ENCODE assay signal across 29 cellular contexts in genomic region chr11:114556135-114556534, GRCh38. TPM values are rescaled to one million over a fixed set of nuclear protein-coding genes. Genes with fewer than 3 reads are reported as not detected.
"Had no signal": no experiment of that assay in that cellular context is flagged by ENCODE, and none has a peak within 500 bp of the region (broad histone marks: within the 10 kb centered on the region; RNA-seq: fewer than 3 reads in every experiment).

No MANE protein-coding gene starts in this region.

- DNase-seq: activated CD4-positive, alpha-beta T cell treated with anti-CD3 and anti-CD28 coated beads, Interleukin-2, amount 10 ng/mL, durations not matched to agents 24 days and 14 days; activated CD8-positive, alpha-beta memory T cell treated with anti-CD3 and anti-CD28 coated beads, Interleukin-2, amount 10 ng/mL, durations not matched to agents 7 days and 5 days; activated CD8-positive, alpha-beta T cell treated with anti-CD3 and anti-CD28 coated beads for 36 hours; activated effector memory CD4-positive, alpha-beta T cell treated with anti-CD3 and anti-CD28 coated beads, Interleukin-2, amount 50 U/mL, for 16 hours; activated naive CD4-positive, alpha-beta T cell treated with anti-CD3 and anti-CD28 coated beads, Interleukin-2, amount 50 U/mL, for 16 hours; activated naive CD8-positive, alpha-beta T cell treated with anti-CD3 and anti-CD28 coated beads, Interleukin-2, amount 50 U/mL, for 24 hours; activated T-cell treated with anti-CD3 and anti-CD28 coated beads for 4 hours; aorta; brain microvascular endothelial cell; central memory CD4-positive, alpha-beta T cell; dorsolateral prefrontal cortex; effector memory CD8-positive, alpha-beta T cell; gastrocnemius medialis; islet precursor cell; lower lobe of right lung; ovary; psoas muscle; stimulated activated CD4-positive, alpha-beta T cell treated with anti-CD3 and anti-CD28 coated beads, Interleukin-12 subunit alpha, Interleukin-12 subunit beta, amount 100 ng/mL, for 4 hours; stimulated activated naive CD8-positive, alpha-beta T cell treated with anti-CD3 and anti-CD28 coated beads, Interleukin-15, amount 100 ng/mL, for 72 hours; tibial artery had no signal

- H3K9me3 ChIP-seq: gastrocnemius medialis, lower lobe of right lung, neutrophil, ovary, psoas muscle, right atrium auricular region, tibial artery had no signal

- H3K4me1 ChIP-seq: gastrocnemius medialis, lower lobe of right lung, psoas muscle, right atrium auricular region, tibial artery had no signal

- H3K4me3 ChIP-seq: dorsolateral prefrontal cortex, gastrocnemius medialis, lower lobe of right lung, ovary, psoas muscle, right atrium auricular region, tibial artery had no signal

- H3K27ac ChIP-seq: brain microvascular endothelial cell, dorsolateral prefrontal cortex, gastrocnemius medialis, lower lobe of right lung, neutrophil, ovary, psoas muscle, right atrium auricular region, tibial artery, VCaP had no signal

- H3K36me3 ChIP-seq: brain microvascular endothelial cell, gastrocnemius medialis, lower lobe of right lung, neutrophil, ovary, right atrium auricular region, tibial artery had no signal

- H3K27me3 ChIP-seq: brain microvascular endothelial cell, dorsolateral prefrontal cortex, gastrocnemius medialis, neutrophil, ovary, right atrium auricular region, tibial artery had no signal

RNA-seq across cellular contexts. Expression of gene NXPE1, which starts 3.5 kb away (rescaled TPM):
- total RNA-seq: activated CD4-positive, alpha-beta T cell treated with anti-CD3 and anti-CD28 coated beads, Interleukin-2, amount 10 ng/mL, durations not matched to agents 24 days and 14 days; activated CD8-positive, alpha-beta memory T cell treated with anti-CD3 and anti-CD28 coated beads, Interleukin-2, amount 10 ng/mL, durations not matched to agents 7 days and 5 days; activated CD8-positive, alpha-beta T cell treated with anti-CD3 and anti-CD28 coated beads for 36 hours; aorta; dorsolateral prefrontal cortex; endothelial cell of umbilical vein; esophagus mucosa; left lobe of liver; lower lobe of right lung; mesenteric fat pad; natural killer cell treated with Interleukin-12 subunit alpha and Interleukin-12 subunit beta and Interleukin-15 and Interleukin-18, amount 100 ng/mL, for 72 hours; right atrium auricular region; urinary bladder had no signal
- polyA plus RNA-seq: endothelial cell of umbilical vein had no signal

RNA-seq across cellular contexts. Expression of gene NXPE4, which starts 39.5 kb away (rescaled TPM):
- total RNA-seq: activated CD4-positive, alpha-beta T cell treated with anti-CD3 and anti-CD28 coated beads, Interleukin-2, amount 10 ng/mL, durations not matched to agents 24 days and 14 days; activated CD8-positive, alpha-beta memory T cell treated with anti-CD3 and anti-CD28 coated beads, Interleukin-2, amount 10 ng/mL, durations not matched to agents 7 days and 5 days; activated CD8-positive, alpha-beta T cell treated with anti-CD3 and anti-CD28 coated beads for 36 hours; dorsolateral prefrontal cortex; endothelial cell of umbilical vein; esophagus mucosa; left lobe of liver; lower lobe of right lung; mesenteric fat pad; natural killer cell treated with Interleukin-12 subunit alpha and Interleukin-12 subunit beta and Interleukin-15 and Interleukin-18, amount 100 ng/mL, for 72 hours; ovary; psoas muscle; right atrium auricular region; urinary bladder had no signal
- polyA plus RNA-seq: endothelial cell of umbilical vein, psoas muscle, urinary bladder had no signal
